ENCODE assay signal across 8 cellular contexts in genomic region chr7:118214051-118214832, GRCh38. TPM values are rescaled to one million over a fixed set of nuclear protein-coding genes. Genes with fewer than 3 reads are reported as not detected.
DNase-seq lines count a peak whose midpoint lies in the region; ATAC-seq, FAIRE-seq and TF ChIP-seq lines count a peak whose summit lies in the region.

No MANE protein-coding gene starts in this region.

- H3K36me3 ChIP-seq in BLaER1 (no peaks in the 10 kb centered on the region), PC-9 (ENCODE audit: low read depth) (no peaks in the 10 kb centered on the region)

- POLR2A ChIA-PET in PC-9 (lab: Charles Lee; ENCODE audit: unreplicated experiment): interaction anchor here (0.5 to 0.6 kb wide), 2 partner anchors 25 to 1726 kb away, joined by 5 to 12 read pairs; no protein-coding TSS in a partner anchor

- peak overlapping the region; percentile 65 for H3K4me3 ChIP-seq in BLaER1
- H3K4me3 ChIP-seq in PC-9: peak overlapping the region; percentile 56; the same call in 1 of the 2 replicates

- ATAC-seq in HG03432 (IDR thresholded peaks at IDR 0.05; ENCODE audit: unreplicated experiment): peak; percentile 97

- CTCF ChIA-PET in PC-9 (lab: Charles Lee): no interaction called here

- H3F3A ChIP-seq in PC-9 (ENCODE audit: insufficient read depth, low read depth): no peaks in the 10 kb centered on the region

- no peaks in the 10 kb centered on the region for H3K27me3 ChIP-seq in BLaER1
- H3K27me3 ChIP-seq in PC-9 (ENCODE audit: insufficient read depth, low read depth): no peaks in the 10 kb centered on the region

- DNase-seq in GM19238 (ENCODE audit: insufficient read length, low spot score): peak; percentile 66
- DNase-seq in PC-9: peak in 1 of 2 experiments; percentile 81
- DNase-seq in activated T-helper 9 cell treated with anti-CD3 and anti-CD28 coated beads, Interleukin-2, amount 50 U/mL, for 16 hours (ENCODE audit: low read depth): peak; percentile 50
- DNase-seq in frontal cortex (ENCODE audit: low spot score in 2 of 2): peak; percentile 23 to 70
- peak; percentile 86 for DNase-seq in putamen (ENCODE audit: low spot score)
- DNase-seq in urothelium cell line (ENCODE audit: low spot score): peak; percentile 86

- no peaks in the 10 kb centered on the region for H3K9me3 ChIP-seq in BLaER1
- H3K9me3 ChIP-seq in PC-9 (ENCODE audit: insufficient read depth, low read depth): no peaks in the 10 kb centered on the region

- H3K27ac ChIP-seq in BLaER1: 0 out of 2 replicates have a peak overlapping the region, but pooled peaks have one; percentile 15
- H3K27ac ChIP-seq in PC-9: no peak overlapping the region

- FAIRE-seq in frontal cortex (lab: Jason Lieb, UNC) (no peak), urothelium cell line (lab: Jason Lieb, UNC) (peak; percentile 89)

- peak overlapping the region; percentile 77 for H3K4me2 ChIP-seq in BLaER1
- peak overlapping the region; percentile 66 for H3K4me2 ChIP-seq in PC-9

- H3K9me2 ChIP-seq in PC-9 (ENCODE audit: insufficient read depth): no peaks in the 10 kb centered on the region

- H3K4me1 ChIP-seq in BLaER1 (no peaks in the 10 kb centered on the region), PC-9 (replicated peaks; ENCODE audit: insufficient read depth) (no peaks in the 10 kb centered on the region)

- peak overlapping the region; percentile 94 for H2AFZ ChIP-seq in PC-9

- BruUV-seq in PC-9 (replicated peaks; lab: Mats Ljungman, UMichigan): TSS peak; percentile 99

- intact Hi-C loops in PC-9 (cut with micrococcal nuclease; ENCODE audit: unreplicated experiment): no loop called here

- peak overlapping the region; percentile 62; the same call in 1 of the 2 replicates for H3K9ac ChIP-seq in BLaER1

- no peaks in the 10 kb centered on the region for H3K79me2 ChIP-seq in PC-9 (ENCODE audit: low read depth)

- no peaks in the 10 kb centered on the region for H4K20me1 ChIP-seq in BLaER1
- H4K20me1 ChIP-seq in PC-9 (ENCODE audit: insufficient read depth): no peaks in the 10 kb centered on the region

- no peak for TF ChIP-seq CTCF in PC-9 (conservative IDR thresholded peaks at IDR 0.05)

RNA-seq across cellular contexts. Expression of gene ANKRD7, which starts 10.3 kb away (rescaled TPM):
- 2.4 and 6.9 TPM in 2 replicates for total RNA-seq in PC-9 (2021)
- total RNA-seq in frontal cortex: 12.2 TPM

RNA-seq across cellular contexts. Expression of gene LSM8, which starts 30.3 kb away (rescaled TPM):
- total RNA-seq in PC-9 (2021) (55.0 and 61.5 TPM in 2 replicates), frontal cortex (97.0 TPM)
